ENCODE assay signal across 8 cellular contexts in genomic region chr3:183884437-183885296, GRCh38. TPM values are rescaled to one million over a fixed set of nuclear protein-coding genes. Genes with fewer than 3 reads are reported as not detected.
DNase-seq lines count a peak whose midpoint lies in the region; ATAC-seq and TF ChIP-seq lines count a peak whose summit lies in the region.

A gene with protein sequence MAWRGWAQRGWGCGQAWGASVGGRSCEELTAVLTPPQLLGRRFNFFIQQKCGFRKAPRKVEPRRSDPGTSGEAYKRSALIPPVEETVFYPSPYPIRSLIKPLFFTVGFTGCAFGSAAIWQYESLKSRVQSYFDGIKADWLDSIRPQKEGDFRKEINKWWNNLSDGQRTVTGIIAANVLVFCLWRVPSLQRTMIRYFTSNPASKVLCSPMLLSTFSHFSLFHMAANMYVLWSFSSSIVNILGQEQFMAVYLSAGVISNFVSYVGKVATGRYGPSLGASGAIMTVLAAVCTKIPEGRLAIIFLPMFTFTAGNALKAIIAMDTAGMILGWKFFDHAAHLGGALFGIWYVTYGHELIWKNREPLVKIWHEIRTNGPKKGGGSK (minus strand): TSS chr3:183884880. CDS start chr3:183884846, 34 bp downstream.

- H3K4me1 Mint-ChIP-seq in IgD-negative memory B cell: peaks cover 22 to 30% (median 28%) of the 10 kb centered on the region in 3 donors

- peak within 1 kb of the TSS; percentile 79 to 80 for H3K27ac ChIP-seq in mucosa of rectum (ENCODE audit: low read depth in 2 of 2, low read length in 2 of 2)

- H3K9me3 Mint-ChIP-seq in IgD-negative memory B cell: no peaks in the 10 kb centered on the region

- H3K27me3 ChIP-seq in mucosa of rectum (ENCODE audit: control insufficient read depth in 2 of 2, insufficient read depth in 2 of 2, low read length in 2 of 2): no peaks in the 10 kb centered on the region

- TF ChIP-seq CTCF in epithelial cell of proximal tubule (conservative IDR thresholded peaks at IDR 0.05; ENCODE audit: low read depth, low read length): peak; percentile 90

- H3K9ac ChIP-seq in mucosa of rectum (ENCODE audit: low read depth in 1 of 2, low read length in 2 of 2): peak within 1 kb of the TSS; percentile 87 to 89

- peaks cover 6% of the 10 kb centered on the region for H3K27me3 Mint-ChIP-seq in IgD-negative memory B cell

- H3K4me3 Mint-ChIP-seq in IgD-negative memory B cell: peak within 1 kb of the TSS; percentile 80 to 96 (median 95)

- peak; percentile 99 for ATAC-seq in GM21529 (IDR thresholded peaks at IDR 0.05; ENCODE audit: unreplicated experiment)

- H3K9me3 ChIP-seq in mucosa of rectum (ENCODE audit: control insufficient read depth in 2 of 2, low read length in 2 of 2): no peaks in the 10 kb centered on the region

- peaks cover 3% of the 10 kb centered on the region for H3K36me3 Mint-ChIP-seq in IgD-negative memory B cell

- DNase-seq in DMS153 treated with DMSO at 0.1 percent for 48 hours (lab: John Stamatoyannopoulos, UW; ENCODE audit: unreplicated experiment): peak; percentile 88
- DNase-seq in OCI-M1 (lab: John Stamatoyannopoulos, UW): peak; percentile 93
- peak; percentile 95 for DNase-seq in activated T-cell treated with anti-CD3 and anti-CD28 coated beads for 4 hours
- no peak for DNase-seq in epithelial cell of proximal tubule (ENCODE audit: low read depth)
- peak; percentile 98 for DNase-seq in stimulated activated CD8-positive, alpha-beta memory T cell treated with anti-CD3 and anti-CD28 coated beads, Interleukin-4, amount 100 ng/mL, for 48 hours

- H3K27ac Mint-ChIP-seq in IgD-negative memory B cell: peak within 1 kb of the TSS; percentile 4 to 93 (median 91)

- peaks cover 11 to 14% of the 10 kb centered on the region in 2 donors for H3K4me1 ChIP-seq in mucosa of rectum (ENCODE audit: control insufficient read depth in 2 of 2, insufficient read depth in 2 of 2, low read length in 2 of 2)

- H3K36me3 ChIP-seq in mucosa of rectum (ENCODE audit: control insufficient read depth in 2 of 2, insufficient read depth in 2 of 2, low read length in 2 of 2): no peaks in the 10 kb centered on the region

- peak within 1 kb of the TSS; percentile 96 for H3K4me3 ChIP-seq in epithelial cell of proximal tubule (ENCODE audit: low read depth, low read length)
- H3K4me3 ChIP-seq in mucosa of rectum (ENCODE audit: low read length in 2 of 2): peak within 1 kb of the TSS; percentile 97 to 99

RNA-seq across cellular contexts. Expression of the gene that starts here (rescaled TPM):
- polyA plus RNA-seq in IgD-negative memory B cell: 95.3 TPM
- 38.1 and 58.2 TPM in 2 replicates for total RNA-seq in epithelial cell of proximal tubule
